ENCODE assay signal across 12 cellular contexts in genomic region chr2:95385570-95385984, GRCh38.
"Had no signal": no experiment of that assay in that cellular context is flagged by ENCODE, and none has a peak within 500 bp of the region (broad histone marks: within the 10 kb centered on the region; RNA-seq: fewer than 3 reads in every experiment).

No MANE protein-coding gene starts in this region.

- DNase-seq: activated CD4-positive, alpha-beta memory T cell treated with anti-CD3 and anti-CD28 coated beads for 36 hours; activated CD4-positive, alpha-beta T cell treated with anti-CD3 and anti-CD28 coated beads for 1 hour; activated gamma-delta T cell treated with Interleukin-2 at 50 U/mL for 16 hours; activated naive CD8-positive, alpha-beta T cell treated with anti-CD3 and anti-CD28 coated beads, Interleukin-2, amount 10 ng/mL, durations not matched to agents 7 days and 5 days; activated T-cell treated with anti-CD3 and anti-CD28 coated beads, Interleukin-2, amount 50 U/mL, for 72 hours; naive thymus-derived CD8-positive, alpha-beta T cell; occipital lobe; T-helper 9 cell; trophoblast cell had no signal

- H3K4me1 ChIP-seq: breast epithelium had no signal

- H3K36me3 ChIP-seq: breast epithelium had no signal

- ATAC-seq: activated T-cell treated with anti-CD3 and anti-CD28 coated beads, Interleukin-2, amount 50 U/mL, for 72 hours; naive thymus-derived CD8-positive, alpha-beta T cell had no signal

- H3K9me3 ChIP-seq: breast epithelium, mucosa of descending colon had no signal

- H3K4me3 ChIP-seq: breast epithelium, mucosa of descending colon, skin epidermis had no signal

- H3K27ac ChIP-seq: breast epithelium had no signal
